ENCODE assay signal across 16 cellular contexts in genomic region chr11:104620991-104621390, GRCh38.
DNase-seq lines count a peak whose midpoint lies in the region; ATAC-seq, FAIRE-seq and TF ChIP-seq lines count a peak whose summit lies in the region.
"Had no signal": no experiment of that assay in that cellular context is flagged by ENCODE, and none has a peak within 500 bp of the region (broad histone marks: within the 10 kb centered on the region; RNA-seq: fewer than 3 reads in every experiment).

No MANE protein-coding gene starts in this region.

- H2AK9ac ChIP-seq in IMR-90 (replicated peaks; ENCODE audit: low read depth, low read length, poor library complexity), result no peak overlapping the region

- no CpG with 5 or more reads among the region's 1 CpG for WGBS in IMR-90 (ENCODE audit: extremely low coverage in 2 of 2, insufficient read length in 1 of 2), 2 experiments
- WGBS in hepatocyte (ENCODE audit: low lambda C conversion rate, missing lambda C conversion rate), result 44% methylated on average over 1 of the region's 1 CpG
- WGBS in pancreas, 2 donors, result 54 to 58% methylated on average over 1 of the region's 1 CpG
- 83 to 85% methylated on average over 1 of the region's 1 CpG for WGBS in tibial nerve, 2 donors

- no peak for FAIRE-seq in pancreas (lab: Jason Lieb, UNC)
- FAIRE-seq: H54 had no signal

- H3K9me1 ChIP-seq in IMR-90 (ENCODE audit: insufficient read depth, low read length), result no peaks in the 10 kb centered on the region

- no peak overlapping the region; the same call in 1 of the 2 replicates for H3K4ac ChIP-seq in IMR-90 (ENCODE audit: low read depth, low read length)

- H2BK15ac ChIP-seq in IMR-90 (ENCODE audit: low read depth, low read length), result no peak overlapping the region

- H3K79me2 ChIP-seq in hepatocyte, result no peaks in the 10 kb centered on the region

- H2AK5ac ChIP-seq in IMR-90 (ENCODE audit: low read depth, low read length), result no peak overlapping the region

- in situ Hi-C loops in IMR-90 (cut with MboI; ENCODE audit: low sequenced_read_pairs), result no loop called here

- 0 out of 2 replicates have a peak overlapping the region, but pooled peaks have one; percentile 46 for H2BK20ac ChIP-seq in IMR-90 (ENCODE audit: low read depth, low read length)

- H3K9me2 ChIP-seq in hepatocyte (replicated peaks; ENCODE audit: insufficient read depth), result no peaks in the 10 kb centered on the region

- no peaks in the 10 kb centered on the region for H3K27me3 ChIP-seq in IMR-90 (ENCODE audit: control insufficient read depth, insufficient read depth, low read length)
- no peaks in the 10 kb centered on the region for H3K27me3 ChIP-seq in hepatocyte
- H3K27me3 ChIP-seq in pancreas, result no peaks in the 10 kb centered on the region
- no peaks in the 10 kb centered on the region for H3K27me3 ChIP-seq in tibial nerve
- H3K27me3 ChIP-seq: BLaER1 had no signal

- CTCF ChIA-PET in Calu3 (lab: Charles Lee), result interaction anchor here (0.5 kb wide), 1 partner anchor 839 kb away, joined by 3 read pairs; no protein-coding TSS in a partner anchor
- CTCF ChIA-PET in IMR-90 (lab: Yijun Ruan, JAX), result no interaction called here

- H3K9me3 Mint-ChIP-seq in Calu3 (ENCODE audit: low read depth, unreplicated experiment), result peaks cover 7% of the 10 kb centered on the region

- H3K4me3 ChIP-seq in IMR-90 (ENCODE audit: insufficient read depth, low read depth, low read length), result no peak overlapping the region
- no peak overlapping the region for H3K4me3 ChIP-seq in hepatocyte
- no peak overlapping the region for H3K4me3 ChIP-seq in pancreas
- H3K4me3 ChIP-seq in tibial nerve, result no peak overlapping the region
- H3K4me3 ChIP-seq: BLaER1, GM23248 had no signal

- peaks cover 44% of the 10 kb centered on the region for H3K4me1 Mint-ChIP-seq in Calu3 (ENCODE audit: low read depth, unreplicated experiment)

- H2BK5ac ChIP-seq in IMR-90 (ENCODE audit: low read depth, low read length, poor library complexity, severe bottlenecking), result no peak overlapping the region

- BruUV-seq in Calu3 (replicated peaks; lab: Mats Ljungman, UMichigan) (no TSS peak), IMR-90 (replicated peaks; lab: Mats Ljungman, UMichigan) (no TSS peak)

- H3K4me1 ChIP-seq in IMR-90 (ENCODE audit: control insufficient read depth, insufficient read depth, low read length) (peaks cover 1% of the 10 kb centered on the region; the same call in 1 of the 2 replicates), hepatocyte (ENCODE audit: insufficient read depth) (no peaks in the 10 kb centered on the region), pancreas (no peaks in the 10 kb centered on the region), tibial nerve (peaks cover 0 to 11% (median 4%) of the 10 kb centered on the region in 4 donors)

- H4K5ac ChIP-seq in IMR-90 (ENCODE audit: low read depth, low read length), result no peak overlapping the region

- no peak overlapping the region for H3K4me2 ChIP-seq in IMR-90 (ENCODE audit: low read depth, low read length)
- no peak overlapping the region for H3K4me2 ChIP-seq in hepatocyte
- H3K4me2 ChIP-seq: BLaER1 had no signal

- no peak overlapping the region for H3K14ac ChIP-seq in IMR-90 (replicated peaks; ENCODE audit: low read depth, low read length)

- no peak overlapping the region for H3K27ac ChIP-seq in IMR-90 (ENCODE audit: insufficient read depth, low read length)
- no peak overlapping the region for H3K27ac ChIP-seq in hepatocyte
- no peak overlapping the region for H3K27ac ChIP-seq in pancreas
- H3K27ac ChIP-seq in tibial nerve, result no peak overlapping the region
- H3K27ac ChIP-seq: BLaER1, GM23248 had no signal

- no peak overlapping the region for H3K18ac ChIP-seq in IMR-90 (ENCODE audit: low read depth, low read length)

- no peak overlapping the region for H2AFZ ChIP-seq in IMR-90 (replicated peaks; ENCODE audit: low read length, poor library complexity)
- peak overlapping the region; percentile 24 for H2AFZ ChIP-seq in hepatocyte
- H2AFZ ChIP-seq: GM23248 had no signal

- no peak overlapping the region for H4K91ac ChIP-seq in IMR-90 (ENCODE audit: insufficient read depth, low read depth, low read length)

- no peak overlapping the region for H3K23ac ChIP-seq in IMR-90 (ENCODE audit: low read depth, low read length)

- H4K20me1 ChIP-seq in IMR-90 (ENCODE audit: insufficient read depth, low read length) (no peaks in the 10 kb centered on the region), hepatocyte (ENCODE audit: insufficient read depth, poor library complexity, severe bottlenecking) (no peaks in the 10 kb centered on the region)
- H4K20me1 ChIP-seq: BLaER1 had no signal

- H3K9me3 ChIP-seq in IMR-90 (ENCODE audit: control insufficient read depth, insufficient read depth, low read length), result no peaks in the 10 kb centered on the region
- H3K9me3 ChIP-seq in hepatocyte (ENCODE audit: low read depth), result no peaks in the 10 kb centered on the region
- H3K9me3 ChIP-seq in pancreas, result no peaks in the 10 kb centered on the region
- H3K9me3 ChIP-seq in tibial nerve, result no peaks in the 10 kb centered on the region
- H3K9me3 ChIP-seq: BLaER1 had no signal

- no peaks in the 10 kb centered on the region for H3K36me3 Mint-ChIP-seq in Calu3 (ENCODE audit: insufficient read depth, unreplicated experiment)
- H3K36me3 Mint-ChIP-seq: IgD-negative memory B cell had no signal

- TF ChIP-seq CTCF in Calu3 (IDR thresholded peaks at IDR 0.05; ENCODE audit: unreplicated experiment) (no peak), IMR-90 (conservative IDR thresholded peaks at IDR 0.05; ENCODE audit: low read depth, low read length) (no peak), hepatocyte (IDR thresholded peaks at IDR 0.05; ENCODE audit: poor library complexity) (no peak), pancreas (IDR thresholded peaks at IDR 0.05) (no peak), tibial nerve (IDR thresholded peaks at IDR 0.05) (no peak)

- H3K36me3 ChIP-seq in IMR-90 (ENCODE audit: control insufficient read depth, insufficient read depth, low read length) (no peaks in the 10 kb centered on the region), hepatocyte (replicated peaks; ENCODE audit: insufficient read depth, low read depth) (no peaks in the 10 kb centered on the region), pancreas (no peaks in the 10 kb centered on the region), tibial nerve (no peaks in the 10 kb centered on the region)
- H3K36me3 ChIP-seq: BLaER1 had no signal

- dilution Hi-C loops in IMR-90 (cut with HindIII; ENCODE audit: low sequenced_read_pairs, unreplicated experiment), result no loop called here

- no peak for TF ChIP-seq RAD21 in IMR-90 (IDR thresholded peaks at IDR 0.05; ENCODE audit: low read length)

- no peak overlapping the region for H4K8ac ChIP-seq in IMR-90 (ENCODE audit: low read depth in 2 of 2, low read length in 2 of 2)

- no peaks in the 10 kb centered on the region for H3K27me3 Mint-ChIP-seq in Calu3 (ENCODE audit: unreplicated experiment)
- H3K27me3 Mint-ChIP-seq: CD8-positive, alpha-beta memory T cell; IgD-negative memory B cell had no signal

- DNase-seq in Calu3 (no peak), IMR-90 (no peak), hepatocyte (ENCODE audit: low spot score) (no peak), pancreas (no peak), NCI-H526 treated with DMSO at 0.1 percent for 48 hours (lab: John Stamatoyannopoulos, UW) (no peak), medulla oblongata (ENCODE audit: extremely low spot score) (no peak), tibial nerve (ENCODE audit: low spot score in 2 of 2) (no peak)
- DNase-seq in stimulated activated naive CD4-positive, alpha-beta T cell (lab: John Stamatoyannopoulos, UW), result no peak
- DNase-seq: 8988T; AML-193; CD8-positive, alpha-beta memory T cell; GF-D8; GM23248 had no signal

- TF ChIP-seq EP300 in tibial nerve (IDR thresholded peaks at IDR 0.05), result no peak

- POLR2A ChIA-PET in IMR-90 (lab: Charles Lee; ENCODE audit: unreplicated experiment), result no interaction called here

- intact Hi-C loops in Calu3 (cut with micrococcal nuclease; ENCODE audit: unreplicated experiment) (no loop called here), IMR-90 (cut with micrococcal nuclease) (no loop called here), pancreas (cut with DNase I) (no loop called here)

- no peaks in the 10 kb centered on the region for H3K79me1 ChIP-seq in IMR-90 (ENCODE audit: low read depth in 1 of 2, low read length in 2 of 2)

- H3K4me3 Mint-ChIP-seq in Calu3 (ENCODE audit: low read depth, unreplicated experiment), result no peak overlapping the region
- H3K4me3 Mint-ChIP-seq: CD8-positive, alpha-beta memory T cell; IgD-negative memory B cell had no signal

- H3K56ac ChIP-seq in IMR-90 (ENCODE audit: extremely low read depth, insufficient read depth, low read length), result no peak overlapping the region

- H3K9ac ChIP-seq in IMR-90 (ENCODE audit: low read depth, low read length), result no peak overlapping the region
- H3K9ac ChIP-seq: BLaER1, GM23248 had no signal

- no peak for ATAC-seq in IMR-90 (ENCODE audit: low read depth)
- peak in 3 of 4 donors; percentile 31 to 55 (median 52) for ATAC-seq in pancreas

- TF ChIP-seq POLR2A in IMR-90 (IDR thresholded peaks at IDR 0.05; ENCODE audit: low read depth, low read length), result no peak
- no peak for TF ChIP-seq POLR2A in tibial nerve (IDR thresholded peaks at IDR 0.05)

- H3K27ac Mint-ChIP-seq in Calu3 (ENCODE audit: unreplicated experiment), result peak overlapping the region; percentile 54
- H3K27ac Mint-ChIP-seq: IgD-negative memory B cell had no signal

- peak overlapping the region; percentile 62; the same call in 1 of the 2 replicates for H2BK120ac ChIP-seq in IMR-90 (ENCODE audit: low read depth, low read length)

TF ChIP-seq in IMR-90, 13 proteins besides CTCF, POLR2A, EP300 and RAD21 (continues in another document):
- TF ChIP-seq RCOR1 (IDR thresholded peaks at IDR 0.05; ENCODE audit: insufficient replicate concordance, low read length) (no peak), USF2 (IDR thresholded peaks at IDR 0.05; ENCODE audit: low read depth, low read length) (no peak), SMC3 (IDR thresholded peaks at IDR 0.05; ENCODE audit: low read depth, low read length) (no peak), MXI1 (IDR thresholded peaks at IDR 0.05; ENCODE audit: borderline replicate concordance, low read depth, low read length) (no peak)
- TF ChIP-seq, protein P1, sequence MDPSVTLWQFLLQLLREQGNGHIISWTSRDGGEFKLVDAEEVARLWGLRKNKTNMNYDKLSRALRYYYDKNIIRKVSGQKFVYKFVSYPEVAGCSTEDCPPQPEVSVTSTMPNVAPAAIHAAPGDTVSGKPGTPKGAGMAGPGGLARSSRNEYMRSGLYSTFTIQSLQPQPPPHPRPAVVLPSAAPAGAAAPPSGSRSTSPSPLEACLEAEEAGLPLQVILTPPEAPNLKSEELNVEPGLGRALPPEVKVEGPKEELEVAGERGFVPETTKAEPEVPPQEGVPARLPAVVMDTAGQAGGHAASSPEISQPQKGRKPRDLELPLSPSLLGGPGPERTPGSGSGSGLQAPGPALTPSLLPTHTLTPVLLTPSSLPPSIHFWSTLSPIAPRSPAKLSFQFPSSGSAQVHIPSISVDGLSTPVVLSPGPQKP (IDR thresholded peaks at IDR 0.05; ENCODE audit: borderline replicate concordance, low read depth, low read length), result no peak
